1 cellular context compared by ENCODE assay signal in the genomic region with DNA sequence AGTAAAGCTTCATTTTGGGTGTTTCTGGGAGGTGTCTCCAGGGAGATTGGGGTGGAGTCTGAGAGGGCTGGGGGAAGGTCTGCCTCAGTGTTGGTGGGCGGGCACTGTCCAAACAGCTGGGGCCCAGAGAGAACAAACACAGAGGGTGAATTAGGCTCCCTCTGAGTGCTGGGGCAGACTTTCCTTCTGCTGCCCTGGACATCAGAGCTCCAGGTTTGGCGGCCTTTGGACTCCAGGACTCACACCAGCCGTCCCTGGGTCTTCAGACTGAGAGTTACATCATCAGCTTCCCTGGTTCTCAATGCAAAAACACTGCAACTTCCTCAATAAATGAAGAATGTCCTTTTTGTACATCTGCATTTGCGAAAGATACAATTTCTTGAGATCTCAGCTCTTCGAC.
TF ChIP-seq lines count a peak whose summit lies in the region.

No MANE protein-coding gene starts in this region.

TF ChIP-seq in HepG2, 621 proteins besides CTCF, POLR2A, EP300 and RAD21 (continued from another document and continues in another):
- TF ChIP-seq AFF4 (CRISPR knock-in tag; IDR thresholded peaks at IDR 0.05) (no peak), PRMT3 (CRISPR knock-in tag; IDR thresholded peaks at IDR 0.05; ENCODE audit: borderline replicate concordance, low read depth) (no peak), TMF1 (CRISPR knock-in tag; IDR thresholded peaks at IDR 0.05; ENCODE audit: low read depth) (no peak), ZNF547 (CRISPR knock-in tag; IDR thresholded peaks at IDR 0.05) (no peak), ZNF354B (CRISPR knock-in tag; IDR thresholded peaks at IDR 0.05) (no peak), ZNF747 (CRISPR knock-in tag; IDR thresholded peaks at IDR 0.05; ENCODE audit: borderline replicate concordance) (no peak), PATZ1 (CRISPR knock-in tag; IDR thresholded peaks at IDR 0.05) (peak; percentile 63), ZNF569 (CRISPR knock-in tag; IDR thresholded peaks at IDR 0.05; ENCODE audit: borderline replicate concordance) (no peak), MXI1 (IDR thresholded peaks at IDR 0.05; ENCODE audit: borderline replicate concordance, low read depth, low read length) (no peak), CBX1 (IDR thresholded peaks at IDR 0.05; ENCODE audit: low read depth) (no peak), ZKSCAN1 (IDR thresholded peaks at IDR 0.05; ENCODE audit: low read length) (no peak), MIER2 (CRISPR knock-in tag; IDR thresholded peaks at IDR 0.05) (no peak), YY1 (IDR thresholded peaks at IDR 0.05; ENCODE audit: insufficient read depth, insufficient replicate concordance, low read depth, low read length) (no peak), CREB1 (IDR thresholded peaks at IDR 0.05) (no peak), CREB1 (CRISPR knock-in tag; IDR thresholded peaks at IDR 0.05) (no peak), NR2C2 (CRISPR knock-in tag; IDR thresholded peaks at IDR 0.05; ENCODE audit: borderline replicate concordance) (no peak), ZNF281 (CRISPR knock-in tag; IDR thresholded peaks at IDR 0.05; ENCODE audit: borderline replicate concordance) (0 out of 2 replicates have a peak, but pooled peaks have one; percentile 10), ZNF770 (CRISPR knock-in tag; IDR thresholded peaks at IDR 0.05) (no peak), RARA (CRISPR knock-in tag; IDR thresholded peaks at IDR 0.05) (peak; percentile 33; the same call in 1 of the 2 replicates), SPEN (CRISPR knock-in tag; IDR thresholded peaks at IDR 0.05; ENCODE audit: low read depth) (peak; percentile 55; the same call in 1 of the 2 replicates), ATRX (CRISPR knock-in tag; IDR thresholded peaks at IDR 0.05; ENCODE audit: borderline replicate concordance) (no peak), RELA (CRISPR knock-in tag; IDR thresholded peaks at IDR 0.05) (no peak), ZMYM3 (CRISPR knock-in tag; IDR thresholded peaks at IDR 0.05) (no peak), ZNF282 (IDR thresholded peaks at IDR 0.05; ENCODE audit: partially characterized antibody) (no peak), DNMT3B (CRISPR knock-in tag; conservative IDR thresholded peaks at IDR 0.05) (no peak), PHF21A (CRISPR knock-in tag; IDR thresholded peaks at IDR 0.05) (peak; percentile 55; the same call in 1 of the 2 replicates), PPARG (CRISPR knock-in tag; conservative IDR thresholded peaks at IDR 0.05) (0 out of 2 replicates have a peak, but pooled peaks have one; percentile 12), CEBPG (CRISPR knock-in tag; IDR thresholded peaks at IDR 0.05) (peak; percentile 83), KAT2B (IDR thresholded peaks at IDR 0.05; ENCODE audit: borderline replicate concordance, low read depth, low read length) (no peak), ZNF138 (CRISPR knock-in tag; IDR thresholded peaks at IDR 0.05; ENCODE audit: low read depth) (no peak), HDAC2 (CRISPR knock-in tag; IDR thresholded peaks at IDR 0.05) (peak; percentile 42; the same call in 1 of the 2 replicates), MAFK (conservative IDR thresholded peaks at IDR 0.05 in 1 of 2, IDR thresholded peaks at IDR 0.05 in 1 of 2; ENCODE audit: low read length in 2 of 2) (no peak), TBP (CRISPR knock-in tag; IDR thresholded peaks at IDR 0.05) (no peak), THAP11 (CRISPR knock-in tag; IDR thresholded peaks at IDR 0.05) (no peak), RFX5 (IDR thresholded peaks at IDR 0.05; ENCODE audit: low read depth, low read length) (no peak), ZNF816 (CRISPR knock-in tag; IDR thresholded peaks at IDR 0.05; ENCODE audit: borderline replicate concordance) (no peak), CENPX (CRISPR knock-in tag; IDR thresholded peaks at IDR 0.05) (no peak), LCORL (IDR thresholded peaks at IDR 0.05) (no peak), LCORL (CRISPR knock-in tag; IDR thresholded peaks at IDR 0.05) (peak; percentile 90), EHMT2 (IDR thresholded peaks at IDR 0.05; ENCODE audit: borderline replicate concordance, low read depth, low read length) (no peak), ZBTB42 (CRISPR knock-in tag; IDR thresholded peaks at IDR 0.05) (no peak), KDM2A (CRISPR knock-in tag; IDR thresholded peaks at IDR 0.05; ENCODE audit: borderline replicate concordance, low read depth) (no peak), HCFC1 (IDR thresholded peaks at IDR 0.05; ENCODE audit: low read depth, low read length) (no peak), ZNF432 (CRISPR knock-in tag; IDR thresholded peaks at IDR 0.05; ENCODE audit: borderline replicate concordance) (no peak), ZNF567 (CRISPR knock-in tag; IDR thresholded peaks at IDR 0.05; ENCODE audit: borderline replicate concordance) (no peak), CHD2 (IDR thresholded peaks at IDR 0.05; ENCODE audit: low read depth, low read length) (no peak), TBL1XR1 (IDR thresholded peaks at IDR 0.05; ENCODE audit: borderline replicate concordance, low read length, partially characterized antibody) (no peak)
- TF ChIP-seq, protein P1, sequence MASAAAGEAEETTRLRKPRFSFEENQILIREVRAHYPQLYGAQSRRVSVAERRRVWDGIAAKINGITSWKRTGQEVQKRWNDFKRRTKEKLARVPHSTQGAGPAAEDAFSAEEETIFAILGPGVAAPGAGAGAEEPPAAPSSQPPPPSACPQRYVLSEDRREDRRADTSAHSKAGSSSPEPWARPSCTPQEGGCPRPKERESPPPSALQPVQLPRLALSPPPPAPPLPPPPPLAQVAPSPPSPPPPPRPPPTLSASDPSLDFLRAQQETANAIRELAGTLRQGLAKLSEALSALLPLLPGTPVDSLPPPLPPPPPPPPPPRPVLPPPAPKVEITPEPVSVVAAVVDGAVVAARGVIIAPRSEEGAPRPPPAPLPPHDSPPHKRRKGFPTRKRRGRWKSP (CRISPR knock-in tag; IDR thresholded peaks at IDR 0.05), result no peak
- TF ChIP-seq, protein P2, sequence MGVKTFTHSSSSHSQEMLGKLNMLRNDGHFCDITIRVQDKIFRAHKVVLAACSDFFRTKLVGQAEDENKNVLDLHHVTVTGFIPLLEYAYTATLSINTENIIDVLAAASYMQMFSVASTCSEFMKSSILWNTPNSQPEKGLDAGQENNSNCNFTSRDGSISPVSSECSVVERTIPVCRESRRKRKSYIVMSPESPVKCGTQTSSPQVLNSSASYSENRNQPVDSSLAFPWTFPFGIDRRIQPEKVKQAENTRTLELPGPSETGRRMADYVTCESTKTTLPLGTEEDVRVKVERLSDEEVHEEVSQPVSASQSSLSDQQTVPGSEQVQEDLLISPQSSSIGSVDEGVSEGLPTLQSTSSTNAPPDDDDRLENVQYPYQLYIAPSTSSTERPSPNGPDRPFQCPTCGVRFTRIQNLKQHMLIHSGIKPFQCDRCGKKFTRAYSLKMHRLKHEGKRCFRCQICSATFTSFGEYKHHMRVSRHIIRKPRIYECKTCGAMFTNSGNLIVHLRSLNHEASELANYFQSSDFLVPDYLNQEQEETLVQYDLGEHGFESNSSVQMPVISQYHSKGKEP (CRISPR knock-in tag; IDR thresholded peaks at IDR 0.05), result no peak
- TF ChIP-seq, protein P3, sequence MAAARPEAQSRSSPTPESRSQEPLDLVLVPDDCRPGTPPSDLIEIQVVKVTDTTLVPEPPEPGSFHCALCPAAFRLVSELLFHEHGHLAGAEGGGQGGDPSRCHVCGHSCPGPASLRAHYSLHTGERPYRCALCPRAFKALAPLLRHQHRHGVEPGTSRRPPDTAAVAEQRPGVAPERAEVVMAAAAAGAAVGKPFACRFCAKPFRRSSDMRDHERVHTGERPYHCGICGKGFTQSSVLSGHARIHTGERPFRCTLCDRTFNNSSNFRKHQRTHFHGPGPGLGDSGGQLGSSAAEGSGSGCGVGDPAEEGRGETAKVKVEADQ (CRISPR knock-in tag; IDR thresholded peaks at IDR 0.05; ENCODE audit: borderline replicate concordance), result no peak
- TF ChIP-seq, protein P4, sequence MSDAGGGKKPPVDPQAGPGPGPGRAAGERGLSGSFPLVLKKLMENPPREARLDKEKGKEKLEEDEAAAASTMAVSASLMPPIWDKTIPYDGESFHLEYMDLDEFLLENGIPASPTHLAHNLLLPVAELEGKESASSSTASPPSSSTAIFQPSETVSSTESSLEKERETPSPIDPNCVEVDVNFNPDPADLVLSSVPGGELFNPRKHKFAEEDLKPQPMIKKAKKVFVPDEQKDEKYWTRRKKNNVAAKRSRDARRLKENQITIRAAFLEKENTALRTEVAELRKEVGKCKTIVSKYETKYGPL (CRISPR knock-in tag; IDR thresholded peaks at IDR 0.05), result no peak
